In genomic region chr6:32974541-32975308, GRCh38 we compare ENCODE assay signal across 8 cellular contexts. TPM values are rescaled to one million over a fixed set of nuclear protein-coding genes. Genes with fewer than 3 reads are reported as not detected.
DNase-seq lines count a peak whose midpoint lies in the region; ATAC-seq, FAIRE-seq and TF ChIP-seq lines count a peak whose summit lies in the region.

No MANE protein-coding gene starts in this region.

- no peak overlapping the region for H3K18ac ChIP-seq in trophoblast cell (ENCODE audit: low read length)

- H3K4ac ChIP-seq in trophoblast cell (ENCODE audit: low read depth, low read length), result peak overlapping the region; percentile 41

- DNase-seq in PC-9 (peak in 1 of 2 experiments; percentile 46), epithelial cell of prostate (ENCODE audit: low read depth, low spot score) (no peak), trophoblast cell (peak in 1 of 2 donors; percentile 41), activated gamma-delta T cell treated with Interleukin-2 at 50 U/mL for 16 hours (no peak), GM12892 (ENCODE audit: insufficient read length) (no peak)

- H3K27ac ChIP-seq in PC-9, result no peak overlapping the region
- H3K27ac ChIP-seq in epithelial cell of prostate, result peak overlapping the region; percentile 20
- no peak overlapping the region for H3K27ac ChIP-seq in trophoblast cell (ENCODE audit: low read depth, low read length)

- H2BK120ac ChIP-seq in trophoblast cell (ENCODE audit: insufficient read depth, low read length, poor library complexity), result no peak overlapping the region

- intact Hi-C loops in PC-9 (cut with micrococcal nuclease; ENCODE audit: unreplicated experiment), result loop anchor here (10.0 kb wide), 2 partner anchors 780 to 1150 kb away; partner anchors contain the start of genes GPSM3, HSPA1B and PBX2

- no peak overlapping the region for H4K91ac ChIP-seq in trophoblast cell (ENCODE audit: low read depth, low read length)

- H3K36me3 ChIP-seq in ES-I3 (ENCODE audit: insufficient read depth, low read length) (peaks cover 66% of the 10 kb centered on the region), PC-9 (ENCODE audit: low read depth) (peaks cover 75% of the 10 kb centered on the region), trophoblast cell (ENCODE audit: control insufficient read depth in 1 of 2, insufficient read depth in 2 of 2, low read length in 2 of 2) (peaks cover 52 to 61% of the 10 kb centered on the region in 2 experiments)

- no peak overlapping the region for H3K23ac ChIP-seq in trophoblast cell (ENCODE audit: low read length)

- no peaks in the 10 kb centered on the region for H3K9me2 ChIP-seq in PC-9 (ENCODE audit: insufficient read depth)

- H4K20me1 ChIP-seq in PC-9 (ENCODE audit: insufficient read depth), result peaks cover 75% of the 10 kb centered on the region

- no peak overlapping the region for H2BK5ac ChIP-seq in trophoblast cell (ENCODE audit: low read depth, low read length, poor library complexity)

- no peak for FAIRE-seq in GM12892 (lab: Jason Lieb, UNC)

- H3K9ac ChIP-seq in ES-I3 (ENCODE audit: low read depth, low read length) (peak overlapping the region; percentile 84; the same call in 1 of the 2 replicates), trophoblast cell (ENCODE audit: low read length) (peak overlapping the region; percentile 16)

- no peak overlapping the region for H4K12ac ChIP-seq in trophoblast cell (ENCODE audit: low read depth, low read length)

- BruUV-seq in PC-9 (replicated peaks; lab: Mats Ljungman, UMichigan), result no TSS peak

- H3F3A ChIP-seq in PC-9 (ENCODE audit: insufficient read depth, low read depth), result peaks cover 89% of the 10 kb centered on the region

- peak overlapping the region; percentile 89 for H3K4me3 ChIP-seq in PC-9
- peak overlapping the region; percentile 75 for H3K4me3 ChIP-seq in trophoblast cell (ENCODE audit: low read depth, low read length)

- H3K4me2 ChIP-seq in PC-9 (peak overlapping the region; percentile 95), trophoblast cell (ENCODE audit: low read length) (peak overlapping the region; percentile 76)

- H3K9me3 ChIP-seq in ES-I3 (ENCODE audit: control insufficient read depth, insufficient read depth, low read length) (no peaks in the 10 kb centered on the region), PC-9 (ENCODE audit: insufficient read depth, low read depth) (no peaks in the 10 kb centered on the region), trophoblast cell (ENCODE audit: insufficient read depth, low read depth, low read length) (peaks cover 2% of the 10 kb centered on the region)

- no peak overlapping the region for H4K8ac ChIP-seq in trophoblast cell (ENCODE audit: low read depth, low read length)

- H2AK5ac ChIP-seq in trophoblast cell (ENCODE audit: low read length), result no peak overlapping the region

- H3K14ac ChIP-seq in trophoblast cell (ENCODE audit: low read length), result no peak overlapping the region

- no CpG with 5 or more reads among the region's 14 CpGs for WGBS in trophoblast cell (ENCODE audit: extremely low coverage, insufficient coverage, insufficient read length)

- no peak; the same call in 1 of the 2 replicates for TF ChIP-seq POLR2A in GM12892 (IDR thresholded peaks at IDR 0.05; ENCODE audit: low read depth, low read length)

- CTCF ChIA-PET in PC-9 (lab: Charles Lee), result interaction anchor here (1.0 to 1.3 kb wide), 2 partner anchors 10 to 21 kb away, joined by 3 to 4 read pairs; partner anchors contain the start of gene HLA-DMA

- no peaks in the 10 kb centered on the region; the same call in 1 of the 2 replicates for H3K4me1 ChIP-seq in ES-I3 (ENCODE audit: insufficient read depth, low read length)
- H3K4me1 ChIP-seq in PC-9 (replicated peaks; ENCODE audit: insufficient read depth), result peaks cover 20% of the 10 kb centered on the region
- H3K4me1 ChIP-seq in trophoblast cell (ENCODE audit: control insufficient read depth in 1 of 2, insufficient read depth in 2 of 2, low read length in 2 of 2), result peaks cover 0 to 8% of the 10 kb centered on the region in 2 experiments

- no peak for TF ChIP-seq CTCF in PC-9 (conservative IDR thresholded peaks at IDR 0.05)

- H3K79me2 ChIP-seq in PC-9 (ENCODE audit: low read depth) (peaks cover 84% of the 10 kb centered on the region), trophoblast cell (ENCODE audit: control insufficient read depth, insufficient read depth, low read length, poor library complexity) (peaks cover 40% of the 10 kb centered on the region)

- no peak overlapping the region for H2AFZ ChIP-seq in PC-9
- H2AFZ ChIP-seq in trophoblast cell (ENCODE audit: insufficient read depth, low read length, poor library complexity), result no peak overlapping the region

- ATAC-seq in HG03196 (IDR thresholded peaks at IDR 0.05; ENCODE audit: unreplicated experiment) (no peak), HG03280 (IDR thresholded peaks at IDR 0.05; ENCODE audit: unreplicated experiment) (no peak)

- no peak overlapping the region for H2BK12ac ChIP-seq in trophoblast cell (ENCODE audit: low read length)

- peaks cover 23% of the 10 kb centered on the region for H3K79me1 ChIP-seq in trophoblast cell (ENCODE audit: low read length)

- POLR2A ChIA-PET in PC-9 (lab: Charles Lee; ENCODE audit: unreplicated experiment), result interaction anchor here (0.7 to 1.1 kb wide), 4 partner anchors 92 to 487 kb away, joined by 3 to 9 read pairs (median 6); partner anchors contain the start of genes PSMB9 and TAP2

- H3K27me3 ChIP-seq in PC-9 (ENCODE audit: insufficient read depth, low read depth) (no peaks in the 10 kb centered on the region), trophoblast cell (ENCODE audit: insufficient read depth, low read length) (no peaks in the 10 kb centered on the region)

RNA-seq across cellular contexts. Expression of gene BRD2, which starts 6.3 kb away (rescaled TPM):
- total RNA-seq in PC-9 (2021), result 130 and 157 TPM in 2 replicates
- 265 and 273 TPM in 2 replicates for polyA plus RNA-seq in trophoblast cell (2013)
- 187 TPM for polyA plus RNA-seq in GM12892 (2012; ENCODE audit: missing spikeins)

RNA-seq across cellular contexts. Expression of gene HLA-DMA, which starts 21.8 kb away (rescaled TPM):
- total RNA-seq in PC-9 (2021), result 18.3 and 22.1 TPM in 2 replicates
- polyA plus RNA-seq in trophoblast cell (2013), result 8.5 and 8.8 TPM in 2 replicates
- polyA plus RNA-seq in GM12892 (2012; ENCODE audit: missing spikeins), result 301 TPM

RNA-seq across cellular contexts. Expression of gene HLA-DMB, which starts 33.9 kb away (rescaled TPM):
- total RNA-seq in PC-9 (2021), result 0.73 and 1.1 TPM in 2 replicates
- polyA plus RNA-seq in trophoblast cell (2013), result 2.4 and 2.5 TPM in 2 replicates
- polyA plus RNA-seq in GM12892 (2012; ENCODE audit: missing spikeins), result 251 TPM

RNA-seq across cellular contexts. Expression of gene HLA-DOA, which starts 34.7 kb away (rescaled TPM):
- not detected in 2 replicates for total RNA-seq in PC-9 (2021)
- polyA plus RNA-seq in trophoblast cell (2013), result 0.05 and 0.08 TPM in 2 replicates
- 84.4 TPM for polyA plus RNA-seq in GM12892 (2012; ENCODE audit: missing spikeins)
